ENCODE assay signal across 1 cellular context in the genomic region with DNA sequence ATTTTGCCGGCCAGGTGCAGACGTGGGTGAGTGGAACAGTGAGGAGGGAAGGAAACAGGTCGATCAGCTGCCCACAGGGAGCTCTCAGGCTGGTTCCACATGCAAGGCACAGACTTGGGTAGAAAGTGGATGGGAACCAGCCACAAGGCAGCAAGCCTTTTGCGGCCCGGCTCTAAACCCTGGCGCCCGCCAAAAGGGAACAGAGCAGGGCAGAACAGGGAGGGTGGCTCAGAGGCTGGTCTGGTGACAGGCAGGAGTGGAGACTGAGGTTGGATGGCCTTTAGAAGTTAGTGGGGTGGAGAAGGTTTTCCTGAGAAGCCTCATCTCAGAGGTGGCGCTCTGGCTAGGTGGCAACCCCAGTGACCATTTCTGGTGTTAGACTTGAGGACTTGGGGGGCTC.
TF ChIP-seq lines count a peak whose summit lies in the region.

No MANE protein-coding gene starts in this region.

TF ChIP-seq in GM12878, 131 proteins besides CTCF, POLR2A, EP300 and RAD21:
- TF ChIP-seq CEBPB (IDR thresholded peaks at IDR 0.05; ENCODE audit: borderline replicate concordance in 1 of 2, low read depth in 2 of 2, low read length in 2 of 2) (no peak), E2F4 (IDR thresholded peaks at IDR 0.05; ENCODE audit: low read depth, low read length) (no peak), ZZZ3 (IDR thresholded peaks at IDR 0.05; ENCODE audit: control insufficient read depth, insufficient read length, low read depth) (no peak), SUPT20H (IDR thresholded peaks at IDR 0.05; ENCODE audit: borderline replicate concordance, control insufficient read depth, low read depth, low read length) (no peak), MXI1 (IDR thresholded peaks at IDR 0.05; ENCODE audit: low read depth, low read length) (no peak)
